ENCODE assay signal across 13 cellular contexts in the genomic region with DNA sequence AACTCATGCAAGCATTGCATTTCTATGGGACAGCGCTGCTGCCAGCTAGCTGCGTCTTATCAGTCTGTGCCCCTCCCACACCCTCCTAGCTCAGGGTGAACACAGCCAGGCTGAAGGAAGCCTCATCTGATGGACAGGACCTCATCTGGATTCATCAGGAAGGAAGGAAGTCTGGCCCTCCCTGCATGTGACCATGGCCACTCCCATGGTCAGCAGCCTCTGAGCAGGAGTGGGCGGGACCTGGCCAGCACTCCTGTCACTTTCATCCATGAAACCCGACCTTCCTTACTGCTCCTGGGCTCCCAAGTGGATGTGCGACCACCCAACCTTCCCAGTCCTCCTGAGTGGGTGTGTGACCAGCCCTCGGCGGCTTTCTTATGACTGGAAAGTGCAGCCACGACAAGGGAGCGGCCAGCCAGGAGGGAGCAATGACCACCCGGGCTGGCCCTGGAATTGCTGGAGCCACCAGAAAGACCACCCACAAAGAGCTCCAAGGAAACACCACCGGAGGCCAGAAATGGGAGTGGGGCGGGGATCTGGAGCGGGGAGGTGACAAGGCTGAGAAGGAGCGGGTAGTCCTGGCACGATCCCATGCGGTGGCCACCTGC.
A peak's percentile ranks its signal among the peaks of the same experiment; 100 is the strongest.
DNase-seq lines count a peak whose midpoint lies in the region; ATAC-seq, FAIRE-seq and TF ChIP-seq lines count a peak whose summit lies in the region.
"Had no signal": no experiment of that assay in that cellular context is flagged by ENCODE, and none has a peak within 500 bp of the region (broad histone marks: within the 10 kb centered on the region; RNA-seq: fewer than 3 reads in every experiment).

No MANE protein-coding gene starts in this region.

- TF ChIP-seq CTCF in endothelial cell of umbilical vein (IDR thresholded peaks at IDR 0.05; ENCODE audit: extremely low read depth in 1 of 2, insufficient read depth in 1 of 2, low read depth in 1 of 2, low read length in 2 of 2): no peak
- no peak for TF ChIP-seq CTCF in HepG2 (CRISPR knock-in tag; IDR thresholded peaks at IDR 0.05)
- TF ChIP-seq CTCF in GM10266 (IDR thresholded peaks at IDR 0.05; ENCODE audit: control insufficient read depth, insufficient read depth, low read depth, missing control alignments): no peak

- no peak for TF ChIP-seq POLR2A in endothelial cell of umbilical vein (IDR thresholded peaks at IDR 0.05; ENCODE audit: low read depth, low read length)
- no peak for TF ChIP-seq POLR2A in HepG2 (IDR thresholded peaks at IDR 0.05; ENCODE audit: insufficient read depth in 1 of 2, low read depth in 2 of 2, low read length in 2 of 2)

- H3K4me2 ChIP-seq in endothelial cell of umbilical vein (ENCODE audit: insufficient read depth, low read length) (no peak overlapping the region), HepG2 (ENCODE audit: low read depth, low read length) (no peak overlapping the region)

- BruUV-seq in endothelial cell of umbilical vein (replicated peaks; lab: Mats Ljungman, UMichigan) (no TSS peak), HepG2 (replicated peaks; lab: Mats Ljungman, UMichigan) (no TSS peak)

- in situ Hi-C loops in HepG2 (cut with HindIII; ENCODE audit: extremely low pct_ligation_motif_present, low pct_unique_long_range_greater_than_20kb): loop anchor here (5.0 kb wide), 1 partner anchor 101 kb away; no protein-coding TSS in a partner anchor

- H3K36me3 ChIP-seq in endothelial cell of umbilical vein (ENCODE audit: control insufficient read depth in 2 of 2, extremely low read depth in 1 of 2, insufficient read depth in 2 of 2, low read length in 2 of 2) (no peaks in the 10 kb centered on the region), HepG2 (replicated peaks in 1 of 2; ENCODE audit: control insufficient read depth in 1 of 2, insufficient read depth in 2 of 2, low read length in 2 of 2) (no peaks in the 10 kb centered on the region), small intestine (ENCODE audit: control insufficient read depth in 2 of 2, insufficient read depth in 2 of 2, low read length in 2 of 2) (no peaks in the 10 kb centered on the region)

- intact Hi-C loops in endothelial cell of umbilical vein (cut with micrococcal nuclease): loop anchor here (2.0 to 5.0 kb wide), 2 partner anchors 19 to 404 kb away; no protein-coding TSS in a partner anchor
- intact Hi-C loops in HepG2 (cut with micrococcal nuclease; ENCODE audit: unreplicated experiment): no loop called here

- CTCF ChIA-PET in endothelial cell of umbilical vein (lab: Charles Lee): no interaction called here
- CTCF ChIA-PET in HepG2 (lab: Yijun Ruan, JAX; ENCODE audit: low intra/inter-chr PET ratio, low total read pairs): no interaction called here

- H3K4me3 ChIP-seq in endothelial cell of umbilical vein (replicated peaks in 1 of 3; ENCODE audit: insufficient read depth in 1 of 3, low read depth in 1 of 3, low read length in 3 of 3): no peak overlapping the region
- H3K4me3 ChIP-seq in HepG2 (replicated peaks in 1 of 3; ENCODE audit: insufficient read depth in 1 of 3, low read depth in 2 of 3, low read length in 3 of 3): no peak overlapping the region
- no peak overlapping the region for H3K4me3 ChIP-seq in small intestine (ENCODE audit: low read depth in 1 of 2, low read length in 2 of 2)

- TF ChIP-seq EP300 in HepG2 (IDR thresholded peaks at IDR 0.05; ENCODE audit: low read depth in 2 of 2, low read length in 2 of 2) (no peak), HepG2 (CRISPR knock-in tag; IDR thresholded peaks at IDR 0.05; ENCODE audit: borderline replicate concordance) (no peak)

- dilution Hi-C loops in endothelial cell of umbilical vein (cut with MboI; ENCODE audit: extremely low pct_ligation_motif_present, low sequenced_read_pairs): no loop called here

- no peak overlapping the region for H3K9ac ChIP-seq in endothelial cell of umbilical vein (replicated peaks; ENCODE audit: extremely low read depth, insufficient read depth, low read length)
- no peak overlapping the region for H3K9ac ChIP-seq in HepG2 (ENCODE audit: insufficient read depth, low read depth, low read length)

- H3K9me3 ChIP-seq in endothelial cell of umbilical vein (replicated peaks; ENCODE audit: control insufficient read depth, insufficient read depth, low read length): no peaks in the 10 kb centered on the region
- no peaks in the 10 kb centered on the region for H3K9me3 ChIP-seq in HepG2 (ENCODE audit: low read length)
- H3K9me3 ChIP-seq in small intestine (ENCODE audit: control insufficient read depth, low read depth): no peaks in the 10 kb centered on the region

- peak; percentile 83 for DNase-seq in HuH-7 (ENCODE audit: low spot score)
- DNase-seq in endothelial cell of umbilical vein (ENCODE audit: low read depth, low spot score): no peak
- peak; percentile 27 for DNase-seq in HepG2 (ENCODE audit: low spot score)
- DNase-seq in small intestine: peak; percentile 53
- no peak for DNase-seq in GM10266 (ENCODE audit: extremely low spot score)
- no peak for DNase-seq in stimulated activated CD4-positive, alpha-beta T cell treated with anti-CD3 and anti-CD28 coated beads, Interleukin-4, amount 100 ng/mL, for 1 hour
- no peak for DNase-seq in NCI-H1436 treated with DMSO at 0.1 percent for 48 hours (lab: John Stamatoyannopoulos, UW)
- DNase-seq: activated naive CD8-positive, alpha-beta T cell treated with anti-CD3 and anti-CD28 coated beads, Interleukin-2, amount 10 ng/mL, durations not matched to agents 7 days and 5 days; AML-193; stimulated activated naive B cell treated with anti-CD40 and anti-IgM and Interleukin-4, amounts not matched to agents 10 μg/mL and 1 μg/mL and 100 μg/mL, for 72 hours had no signal

- H3K79me2 ChIP-seq in endothelial cell of umbilical vein (ENCODE audit: control insufficient read depth, insufficient read depth, low read length) (no peaks in the 10 kb centered on the region), HepG2 (ENCODE audit: insufficient read depth, low read length) (no peaks in the 10 kb centered on the region)

- no peaks in the 10 kb centered on the region for H4K20me1 ChIP-seq in endothelial cell of umbilical vein (replicated peaks; ENCODE audit: control insufficient read depth, extremely low read depth, insufficient read depth, low read length)
- H4K20me1 ChIP-seq in HepG2 (ENCODE audit: insufficient read depth, low read length): no peaks in the 10 kb centered on the region

- H2AFZ ChIP-seq in endothelial cell of umbilical vein (ENCODE audit: low read depth, low read length) (no peak overlapping the region), HepG2 (ENCODE audit: low read length) (no peak overlapping the region)

- WGBS in HepG2 (ENCODE audit: low lambda C conversion rate): 71% methylated on average over 11 of the region's 16 CpGs
- whole genome bisulfite sequencing in small intestine, 3 donors: 41 to 57% (median 45%) methylated on average over 16 of the region's 16 CpGs

- H3K27me3 ChIP-seq in endothelial cell of umbilical vein (ENCODE audit: control insufficient read depth in 2 of 2, insufficient read depth in 2 of 2, low read length in 2 of 2) (no peaks in the 10 kb centered on the region), HepG2 (ENCODE audit: control insufficient read depth in 1 of 2, insufficient read depth in 2 of 2, low read length in 2 of 2) (peaks cover 6 to 7% of the 10 kb centered on the region in 2 experiments; a peak in 3 of 5 replicates), small intestine (ENCODE audit: control insufficient read depth in 2 of 2, insufficient read depth in 2 of 2, low read length in 2 of 2) (no peaks in the 10 kb centered on the region)

- no peak for FAIRE-seq in endothelial cell of umbilical vein (lab: Jason Lieb, UNC)
- no peak for FAIRE-seq in HepG2 (lab: Jason Lieb, UNC)
- FAIRE-seq in small intestine (lab: Jason Lieb, UNC): no peak
- FAIRE-seq: colon, RCC 7860 had no signal

- no peak for TF ChIP-seq RAD21 in HepG2 (CRISPR knock-in tag; IDR thresholded peaks at IDR 0.05)

- H3K4me1 ChIP-seq in endothelial cell of umbilical vein (ENCODE audit: control insufficient read depth, extremely low read depth, insufficient read depth, low read length) (peaks cover 6% of the 10 kb centered on the region), HepG2 (ENCODE audit: insufficient read depth, low read length) (peaks cover 38% of the 10 kb centered on the region), small intestine (ENCODE audit: control insufficient read depth in 2 of 2, insufficient read depth in 1 of 2, low read depth in 1 of 2, low read length in 1 of 2) (peaks cover 0 to 2% of the 10 kb centered on the region in 2 donors)

- H3K27ac ChIP-seq in endothelial cell of umbilical vein (ENCODE audit: insufficient read depth, low read depth, low read length) (no peak overlapping the region), HepG2 (ENCODE audit: extremely low read length, insufficient read depth, low read length) (no peak overlapping the region), small intestine (ENCODE audit: low read depth in 1 of 2, low read length in 1 of 2) (no peak overlapping the region)

- ATAC-seq in HepG2: peak; percentile 56
- ATAC-seq in HG03565 (IDR thresholded peaks at IDR 0.05; ENCODE audit: unreplicated experiment): no peak
- ATAC-seq: stimulated activated naive B cell treated with anti-CD40 and anti-IgM and Interleukin-4, amounts not matched to agents 10 μg/mL and 1 μg/mL and 100 μg/mL, for 72 hours had no signal

- POLR2A ChIA-PET in endothelial cell of umbilical vein (lab: Charles Lee): no interaction called here
- POLR2A ChIA-PET in HepG2 (lab: Yijun Ruan, JAX): no interaction called here

- H3K9me1 ChIP-seq in endothelial cell of umbilical vein (replicated peaks; ENCODE audit: control insufficient read depth, extremely low read depth, insufficient read depth, low read length): no peaks in the 10 kb centered on the region

TF ChIP-seq in endothelial cell of umbilical vein, 7 proteins besides CTCF, POLR2A, EP300 and RAD21 (continues in another document):
- TF ChIP-seq GATA2 (IDR thresholded peaks at IDR 0.05; ENCODE audit: insufficient read depth, insufficient read length, low read depth, low read length) (no peak), JUN (IDR thresholded peaks at IDR 0.05; ENCODE audit: borderline replicate concordance, insufficient read depth, insufficient read length, low read depth) (no peak), EZH2 (IDR thresholded peaks at IDR 0.05; ENCODE audit: borderline replicate concordance, low read depth, low read length, severe bottlenecking) (no peak)

TF ChIP-seq in HepG2, 621 proteins besides CTCF, POLR2A, EP300 and RAD21 (continues in another document):
- TF ChIP-seq RARG (CRISPR knock-in tag; IDR thresholded peaks at IDR 0.05; ENCODE audit: low read depth): no peak
- no peak for TF ChIP-seq ZBTB20 (CRISPR knock-in tag; IDR thresholded peaks at IDR 0.05; ENCODE audit: borderline replicate concordance, low read depth)
- TF ChIP-seq SMAD9 (CRISPR knock-in tag; IDR thresholded peaks at IDR 0.05): no peak

Comparison
In these comparisons a context has a peak if more than half of its experiments do, and no peak if none do; other contexts are left out.
1. DNase-seq: peak in HuH-7 (single experiment), HepG2 (single experiment) and small intestine (single experiment); none in endothelial cell of umbilical vein (single experiment), GM10266 (single experiment), stimulated activated CD4-positive, alpha-beta T cell treated with anti-CD3 and anti-CD28 coated beads, Interleukin-4, amount 100 ng/mL, for 1 hour (single experiment) and NCI-H1436 treated with DMSO at 0.1 percent for 48 hours (single experiment).